In genomic region chr20:63963784-63964301, GRCh38 we compare ENCODE assay signal across 25 cellular contexts. TPM values are rescaled to one million over a fixed set of nuclear protein-coding genes. Genes with fewer than 3 reads are reported as not detected.
A peak's percentile ranks its signal among the peaks of the same experiment; 100 is the strongest.
DNase-seq lines count a peak whose midpoint lies in the region; ATAC-seq and TF ChIP-seq lines count a peak whose summit lies in the region.
"Had no signal": no experiment of that assay in that cellular context is flagged by ENCODE, and none has a peak within 500 bp of the region (broad histone marks: within the 10 kb centered on the region; RNA-seq: fewer than 3 reads in every experiment).

No MANE protein-coding gene starts in this region.

- peak overlapping the region; percentile 12 for H3K27ac ChIP-seq in RWPE1
- H3K27ac ChIP-seq: GM23248 had no signal

- H3K27ac Mint-ChIP-seq in activated naive CD8-positive, alpha-beta T cell treated with anti-CD3 and anti-CD28 coated beads for 36 hours, result no peak overlapping the region
- H3K27ac Mint-ChIP-seq: H9, HFFc6 had no signal

- CTCF ChIA-PET in RWPE1 (lab: Yijun Ruan, JAX), result interaction anchor here (1.1 to 1.2 kb wide), 3 partner anchors 9 to 18 kb away, joined by 3 to 7 read pairs (median 4); no protein-coding TSS in a partner anchor

- POLR2A ChIA-PET in RWPE1 (lab: Yijun Ruan, JAX; ENCODE audit: low non-redundant PET), result no interaction called here

- no peak for TF ChIP-seq CTCF in RWPE1 (conservative IDR thresholded peaks at IDR 0.05; ENCODE audit: low read depth)

- peaks cover 7% of the 10 kb centered on the region for H3K4me1 Mint-ChIP-seq in activated naive CD8-positive, alpha-beta T cell treated with anti-CD3 and anti-CD28 coated beads for 36 hours

- peaks cover 22% of the 10 kb centered on the region for H3K36me3 Mint-ChIP-seq in activated naive CD8-positive, alpha-beta T cell treated with anti-CD3 and anti-CD28 coated beads for 36 hours

- intact Hi-C loops in Right ventricle myocardium inferior (cut with DNase I) (no loop called here), cardiac septum (cut with DNase I) (no loop called here), left cardiac atrium (cut with DNase I) (no loop called here), posterior vena cava (cut with DNase I) (no loop called here)

- ATAC-seq in Right ventricle myocardium inferior (no peak), left cardiac atrium (no peak), GM19467 (IDR thresholded peaks at IDR 0.05; ENCODE audit: unreplicated experiment) (no peak)

- DNase-seq in Right ventricle myocardium inferior (ENCODE audit: missing footprints), result peak; percentile 49
- no peak for DNase-seq in cardiac septum (ENCODE audit: low spot score)
- no peak for DNase-seq in RWPE1 (ENCODE audit: low spot score)
- DNase-seq in left cardiac atrium, result peak; percentile 9
- DNase-seq in posterior vena cava (ENCODE audit: low spot score), result peak; percentile 77
- DNase-seq in NCI-H82 treated with DMSO at 0.1 percent for 48 hours (lab: John Stamatoyannopoulos, UW; ENCODE audit: unreplicated experiment), result no peak
- no peak for DNase-seq in activated naive CD8-positive, alpha-beta T cell treated with anti-CD3 and anti-CD28 coated beads for 36 hours
- DNase-seq: BE2C; EL; GF-D8; GM23248; H9; HFFc6; KBM-7; NCI-H1092 treated with DMSO at 0.1 percent for 48 hours; NCI-H146; NCI-H2029; NCI-H226; NCI-H510A treated with DMSO at 0.1 percent for 48 hours; NCI-H748 treated with DMSO at 0.1 percent for 48 hours; NK-92 treated with Interleukin-12 subunit alpha and Interleukin-12 subunit beta, amount 100 ng/mL, for 24 hours; SIG-M5; SK-N-SH had no signal

- no peaks in the 10 kb centered on the region for H3K27me3 Mint-ChIP-seq in activated naive CD8-positive, alpha-beta T cell treated with anti-CD3 and anti-CD28 coated beads for 36 hours
- H3K27me3 Mint-ChIP-seq: CD4-positive, CD25-positive, alpha-beta regulatory T cell had no signal

- H3K9me3 Mint-ChIP-seq in activated naive CD8-positive, alpha-beta T cell treated with anti-CD3 and anti-CD28 coated beads for 36 hours, result no peaks in the 10 kb centered on the region
- H3K9me3 Mint-ChIP-seq: HFFc6 had no signal

- no peak overlapping the region for H3K4me3 Mint-ChIP-seq in activated naive CD8-positive, alpha-beta T cell treated with anti-CD3 and anti-CD28 coated beads for 36 hours
- H3K4me3 Mint-ChIP-seq: CD4-positive, CD25-positive, alpha-beta regulatory T cell; H9; HFFc6 had no signal

RNA-seq across cellular contexts. Expression of gene ZNF512B, which starts 5.9 kb away (rescaled TPM):
- total RNA-seq in Right ventricle myocardium inferior (12.2 TPM), cardiac septum (12.8 TPM), left cardiac atrium (10 to 100 TPM; 11.7 to 14.5 TPM), posterior vena cava (10 to 100 TPM in 1 of 2 donors, 1 to 10 TPM in 1; 9.4 to 11.2 TPM)
- 10 to 100 TPM; 11.6 to 11.8 TPM for total RNA-seq in activated naive CD8-positive, alpha-beta T cell treated with anti-CD3 and anti-CD28 coated beads for 36 hours

RNA-seq across cellular contexts. Expression of gene UCKL1, which starts 7.6 kb away (rescaled TPM):
- 52.0 TPM for total RNA-seq in Right ventricle myocardium inferior
- total RNA-seq in cardiac septum, result 43.2 TPM
- total RNA-seq in left cardiac atrium, result 10 to 100 TPM; 30.8 to 32.4 TPM
- 10 to 100 TPM; 20.8 to 22.0 TPM for total RNA-seq in posterior vena cava
- total RNA-seq in activated naive CD8-positive, alpha-beta T cell treated with anti-CD3 and anti-CD28 coated beads for 36 hours, result 10 to 100 TPM; 27.6 to 28.9 TPM

RNA-seq across cellular contexts. Expression of gene SAMD10, which starts 15.6 kb away (rescaled TPM):
- total RNA-seq in Right ventricle myocardium inferior (5.7 TPM), cardiac septum (4.0 TPM), left cardiac atrium (1 to 10 TPM; 2.7 to 3.8 TPM), posterior vena cava (1 to 10 TPM; 1.1 to 1.5 TPM)
- 10 to 100 TPM; 16.7 to 19.3 TPM for total RNA-seq in activated naive CD8-positive, alpha-beta T cell treated with anti-CD3 and anti-CD28 coated beads for 36 hours

RNA-seq across cellular contexts. Expression of gene PRPF6, which starts 17.1 kb away (rescaled TPM):
- total RNA-seq in Right ventricle myocardium inferior (46.4 TPM), cardiac septum (47.5 TPM), left cardiac atrium (10 to 100 TPM; 38.8 to 43.9 TPM), posterior vena cava (10 to 100 TPM; 44.3 to 44.8 TPM)
- 10 to 100 TPM; 64.5 to 64.6 TPM for total RNA-seq in activated naive CD8-positive, alpha-beta T cell treated with anti-CD3 and anti-CD28 coated beads for 36 hours

Comparison
In these comparisons a context has a peak if more than half of its experiments do, and no peak if none do; other contexts are left out.
1. DNase-seq: peak in Right ventricle myocardium inferior (single experiment), left cardiac atrium (single experiment) and posterior vena cava (single experiment); none in cardiac septum (single experiment), RWPE1 (single experiment), NCI-H82 treated with DMSO at 0.1 percent for 48 hours (single experiment) and activated naive CD8-positive, alpha-beta T cell treated with anti-CD3 and anti-CD28 coated beads for 36 hours (single experiment).